Comparison of ENCODE assay signal across 1 cellular context in genomic region chr5:129031886-129032683, GRCh38.
TF ChIP-seq lines count a peak whose summit lies in the region.

No MANE protein-coding gene starts in this region.

TF ChIP-seq in HEK293, 187 proteins besides CTCF, POLR2A, EP300 and RAD21 (continued from another document):
- no peak for TF ChIP-seq ZNF518A (tag by site-specific recombination; conservative IDR thresholded peaks at IDR 0.05; ENCODE audit: low read depth)
- no peak for TF ChIP-seq ZNF157 (tag by site-specific recombination; IDR thresholded peaks at IDR 0.05)
